Comparison of ENCODE assay signal across 12 cellular contexts in the genomic region with DNA sequence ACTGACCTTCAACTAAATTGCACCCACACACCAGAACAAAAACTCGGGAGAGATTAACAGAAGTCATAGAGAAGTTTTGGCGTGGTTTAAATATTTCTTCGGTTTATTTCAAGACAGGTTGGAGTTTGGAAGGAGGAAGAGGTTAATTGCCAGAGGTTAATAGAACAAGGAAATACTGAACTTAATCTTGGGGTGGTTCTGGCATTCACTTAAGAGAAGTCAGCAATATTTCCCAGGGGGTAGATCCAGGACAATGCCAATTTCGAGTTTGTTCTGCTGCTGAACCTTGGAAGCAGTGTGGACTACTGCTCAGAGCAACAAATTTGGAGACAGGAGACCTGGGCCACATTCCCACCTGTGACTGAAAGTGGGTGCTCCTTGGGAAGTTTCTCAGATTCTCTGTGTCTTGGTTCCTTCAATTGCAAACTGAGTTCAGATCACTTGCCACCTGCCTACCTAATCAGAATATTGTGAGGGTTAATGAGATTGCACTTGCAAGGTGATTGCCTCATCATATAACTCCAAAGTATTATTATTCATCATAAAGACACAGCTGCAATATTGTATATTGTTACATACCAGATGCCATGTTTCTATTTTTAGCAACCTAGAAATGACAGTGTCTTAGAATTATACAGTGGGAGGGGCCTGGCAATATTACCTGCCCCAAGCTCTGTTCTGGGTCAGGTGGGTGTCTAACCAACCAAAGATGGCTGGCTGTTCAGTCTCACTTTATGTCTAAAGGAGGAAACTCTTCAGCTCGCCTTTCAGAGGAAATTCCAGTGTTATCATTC.
DNase-seq lines count a peak whose midpoint lies in the region; ATAC-seq, FAIRE-seq and TF ChIP-seq lines count a peak whose summit lies in the region.
"Had no signal": no experiment of that assay in that cellular context is flagged by ENCODE, and none has a peak within 500 bp of the region (broad histone marks: within the 10 kb centered on the region; RNA-seq: fewer than 3 reads in every experiment).

No MANE protein-coding gene starts in this region.

- no peaks in the 10 kb centered on the region for H3F3A ChIP-seq in PC-3 (ENCODE audit: low read length, unreplicated experiment)

- H3K4me3 ChIP-seq in PC-3 (ENCODE audit: low read length) (peak overlapping the region; percentile 58), esophagus squamous epithelium (peak overlapping the region in 2 of 4 donors; percentile 10 to 40), small intestine (ENCODE audit: low read depth in 1 of 2, low read length in 2 of 2) (no peak overlapping the region)

- no peak overlapping the region for H3K27ac Mint-ChIP-seq in activated CD4-positive, alpha-beta T cell treated with anti-CD3 and anti-CD28 coated beads, Interleukin-2, amount 10 ng/mL, durations not matched to agents 24 days and 14 days
- H3K27ac Mint-ChIP-seq: activated CD4-positive, alpha-beta memory T cell treated with anti-CD3 and anti-CD28 coated beads, Interleukin-2, amount 10 ng/mL, durations not matched to agents 7 days and 5 days; CD8-positive, alpha-beta memory T cell had no signal

- H3K4me2 ChIP-seq in PC-3 (ENCODE audit: low read length), result peak overlapping the region; percentile 79

- H3K9me3 ChIP-seq in PC-3 (ENCODE audit: low read length), result no peaks in the 10 kb centered on the region
- no peaks in the 10 kb centered on the region for H3K9me3 ChIP-seq in esophagus squamous epithelium
- no peaks in the 10 kb centered on the region for H3K9me3 ChIP-seq in small intestine (ENCODE audit: control insufficient read depth, low read depth)

- no peak for FAIRE-seq in small intestine (lab: Jason Lieb, UNC)

- peaks cover 47% of the 10 kb centered on the region for H3K4me1 ChIP-seq in PC-3 (ENCODE audit: insufficient read depth, low read length)
- peaks cover 17 to 65% (median 19%) of the 10 kb centered on the region in 3 donors for H3K4me1 ChIP-seq in esophagus squamous epithelium
- H3K4me1 ChIP-seq in small intestine (ENCODE audit: control insufficient read depth in 2 of 2, insufficient read depth in 1 of 2, low read depth in 1 of 2, low read length in 1 of 2), result peaks cover 2 to 3% of the 10 kb centered on the region in 2 donors

- H3K36me3 Mint-ChIP-seq in activated CD4-positive, alpha-beta T cell treated with anti-CD3 and anti-CD28 coated beads, Interleukin-2, amount 10 ng/mL, durations not matched to agents 24 days and 14 days (ENCODE audit: low read depth), result no peaks in the 10 kb centered on the region
- H3K36me3 Mint-ChIP-seq: CD8-positive, alpha-beta memory T cell had no signal

- TF ChIP-seq CTCF in PC-3 (conservative IDR thresholded peaks at IDR 0.05; ENCODE audit: low read depth, low read length) (no peak), esophagus squamous epithelium (IDR thresholded peaks at IDR 0.05) (no peak)

- no peaks in the 10 kb centered on the region for H3K36me3 ChIP-seq in PC-3 (ENCODE audit: low read depth, low read length)
- H3K36me3 ChIP-seq in esophagus squamous epithelium, result no peaks in the 10 kb centered on the region
- no peaks in the 10 kb centered on the region for H3K36me3 ChIP-seq in small intestine (ENCODE audit: control insufficient read depth in 2 of 2, insufficient read depth in 2 of 2, low read length in 2 of 2)

- intact Hi-C loops in PC-3 (cut with micrococcal nuclease), result loop anchor here (1.0 to 10.0 kb wide), 11 partner anchors 19 to 770 kb away; no protein-coding TSS in a partner anchor
- intact Hi-C loops in esophagus squamous epithelium (cut with DNase I), result no loop called here
- intact Hi-C loops in activated CD4-positive, alpha-beta T cell treated with anti-CD3 and anti-CD28 coated beads, Interleukin-2, amount 10 ng/mL, durations not matched to agents 24 days and 14 days (cut with micrococcal nuclease), result no loop called here

- WGBS in esophagus squamous epithelium, 2 donors, result 31 to 39% methylated on average over 5 of the region's 5 CpGs
- WGBS in small intestine, 3 donors, result 17 to 43% (median 29%) methylated on average over 5 of the region's 5 CpGs

- ATAC-seq in PC-3, result no peak; the same call in 1 of the 2 replicates

- no peaks in the 10 kb centered on the region for H3K9me2 ChIP-seq in PC-3 (replicated peaks; ENCODE audit: low read length)

- H2AFZ ChIP-seq in PC-3 (ENCODE audit: low read length), result peak overlapping the region; percentile 70

- CTCF ChIA-PET in PC-3 (lab: Charles Lee), result no interaction called here

- H3K9ac ChIP-seq in PC-3 (ENCODE audit: low read length), result peak overlapping the region; percentile 26

- no TSS peak for BruUV-seq in PC-3 (replicated peaks; lab: Mats Ljungman, UMichigan)

- H3K27me3 Mint-ChIP-seq in activated CD4-positive, alpha-beta T cell treated with anti-CD3 and anti-CD28 coated beads, Interleukin-2, amount 10 ng/mL, durations not matched to agents 24 days and 14 days, result peaks cover 17% of the 10 kb centered on the region

- H3K4me1 Mint-ChIP-seq in activated CD4-positive, alpha-beta T cell treated with anti-CD3 and anti-CD28 coated beads, Interleukin-2, amount 10 ng/mL, durations not matched to agents 24 days and 14 days, result peaks cover 3% of the 10 kb centered on the region
- H3K4me1 Mint-ChIP-seq: activated CD4-positive, alpha-beta memory T cell treated with anti-CD3 and anti-CD28 coated beads, Interleukin-2, amount 10 ng/mL, durations not matched to agents 7 days and 5 days had no signal

- POLR2A ChIA-PET in PC-3 (lab: Charles Lee; ENCODE audit: unreplicated experiment), result interaction anchor here (0.7 kb wide), 1 partner anchor 171 kb away, joined by 4 read pairs; no protein-coding TSS in a partner anchor

- TF ChIP-seq POLR2A in esophagus squamous epithelium (IDR thresholded peaks at IDR 0.05), result no peak

- H3K27ac ChIP-seq in PC-3 (ENCODE audit: low read length) (peak overlapping the region; percentile 71), esophagus squamous epithelium (peak overlapping the region; percentile 8 to 84 (median 74)), small intestine (ENCODE audit: low read depth in 1 of 2, low read length in 1 of 2) (peak overlapping the region; percentile 63 to 75)

- H3K27me3 ChIP-seq in PC-3 (ENCODE audit: low read length) (no peaks in the 10 kb centered on the region), esophagus squamous epithelium (no peaks in the 10 kb centered on the region), small intestine (ENCODE audit: control insufficient read depth in 2 of 2, insufficient read depth in 2 of 2, low read length in 2 of 2) (no peaks in the 10 kb centered on the region)

- H4K20me1 ChIP-seq in PC-3 (ENCODE audit: low read length), result no peaks in the 10 kb centered on the region

- H3K4me3 Mint-ChIP-seq in activated CD4-positive, alpha-beta T cell treated with anti-CD3 and anti-CD28 coated beads, Interleukin-2, amount 10 ng/mL, durations not matched to agents 24 days and 14 days, result no peak overlapping the region
- H3K4me3 Mint-ChIP-seq: activated CD4-positive, alpha-beta memory T cell treated with anti-CD3 and anti-CD28 coated beads, Interleukin-2, amount 10 ng/mL, durations not matched to agents 7 days and 5 days; CD8-positive, alpha-beta memory T cell had no signal

- H3K9me3 Mint-ChIP-seq in activated CD4-positive, alpha-beta T cell treated with anti-CD3 and anti-CD28 coated beads, Interleukin-2, amount 10 ng/mL, durations not matched to agents 24 days and 14 days, result peaks cover 5% of the 10 kb centered on the region
- H3K9me3 Mint-ChIP-seq: activated CD4-positive, alpha-beta memory T cell treated with anti-CD3 and anti-CD28 coated beads, Interleukin-2, amount 10 ng/mL, durations not matched to agents 7 days and 5 days; CD8-positive, alpha-beta memory T cell had no signal

- DNase-seq in NCI-H1436 (lab: John Stamatoyannopoulos, UW), result peak; percentile 17
- no peak for DNase-seq in NCI-H1436 treated with DMSO at 0.1 percent for 48 hours (lab: John Stamatoyannopoulos, UW)
- no peak for DNase-seq in PC-3
- no peak for DNase-seq in esophagus squamous epithelium (lab: John Stamatoyannopoulos, UW)
- peak; percentile 78 for DNase-seq in small intestine
- no peak for DNase-seq in activated CD4-positive, alpha-beta T cell treated with anti-CD3 and anti-CD28 coated beads, Interleukin-2, amount 10 ng/mL, durations not matched to agents 24 days and 14 days
- DNase-seq in NK-92 (lab: John Stamatoyannopoulos, UW; ENCODE audit: unreplicated experiment), result no peak
- no peak for DNase-seq in OCI-M2 (lab: John Stamatoyannopoulos, UW; ENCODE audit: unreplicated experiment)
- DNase-seq: activated CD4-positive, alpha-beta memory T cell treated with anti-CD3 and anti-CD28 coated beads, Interleukin-2, amount 10 ng/mL, durations not matched to agents 7 days and 5 days; amniotic stem cell; CD8-positive, alpha-beta memory T cell; GF-D8 had no signal

- H3K79me2 ChIP-seq in PC-3 (ENCODE audit: low read length), result peaks cover 24% of the 10 kb centered on the region

Comparison
In these comparisons a context has a peak if more than half of its experiments do, and no peak if none do; other contexts are left out.
1. DNase-seq: peak in NCI-H1436 (single experiment) and small intestine (single experiment); none in NCI-H1436 treated with DMSO at 0.1 percent for 48 hours (single experiment), PC-3 (single experiment), esophagus squamous epithelium (single experiment), activated CD4-positive, alpha-beta T cell treated with anti-CD3 and anti-CD28 coated beads, Interleukin-2, amount 10 ng/mL, durations not matched to agents 24 days and 14 days (single experiment), NK-92 (single experiment) and OCI-M2 (single experiment).
2. Peak in every context shown above with its lines, with median percentiles within 50 percentile points of each other: H3K27ac ChIP-seq.